17 cellular contexts compared by ENCODE assay signal in the genomic region with DNA sequence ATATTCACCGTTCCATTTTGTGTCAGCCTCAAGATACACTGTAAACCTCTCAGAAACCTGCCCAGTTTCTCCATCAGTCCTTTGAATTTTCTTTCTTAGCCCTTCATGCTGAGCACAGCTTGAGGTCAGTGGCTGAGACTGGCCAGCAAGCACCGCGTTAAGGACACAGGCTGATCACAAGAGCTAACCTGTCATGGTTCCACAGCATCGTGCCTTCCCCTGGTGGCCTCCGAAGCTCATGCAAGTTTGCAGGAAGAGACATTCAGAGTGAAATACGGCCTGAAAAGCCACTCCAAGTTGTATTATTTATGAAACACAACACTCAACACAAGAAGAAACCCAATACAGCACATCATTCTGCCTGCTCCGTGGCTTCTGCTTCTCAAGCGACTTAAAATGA.
"Had no signal": no experiment of that assay in that cellular context is flagged by ENCODE, and none has a peak within 500 bp of the region (broad histone marks: within the 10 kb centered on the region; RNA-seq: fewer than 3 reads in every experiment).

No MANE protein-coding gene starts in this region.

- H3K4me3 Mint-ChIP-seq: activated naive CD4-positive, alpha-beta T cell treated with anti-CD3 and anti-CD28 coated beads, Interleukin-2, amount 10 ng/mL, durations not matched to agents 7 days and 5 days; central memory CD8-positive, alpha-beta T cell; memory B cell; stimulated activated memory B cell treated with anti-CD40 and anti-IgM and Interleukin-4, amounts not matched to agents 10 μg/mL and 1 μg/mL and 100 μg/mL, for 72 hours had no signal

- H3K9me3 Mint-ChIP-seq: activated naive CD4-positive, alpha-beta T cell treated with anti-CD3 and anti-CD28 coated beads, Interleukin-2, amount 10 ng/mL, durations not matched to agents 7 days and 5 days had no signal

- H3K36me3 ChIP-seq: ascending aorta, colonic mucosa, pancreas, sigmoid colon had no signal

- DNase-seq: activated CD4-positive, CD25-positive, alpha-beta regulatory T cell treated with anti-CD3 and anti-CD28 coated beads, Interleukin-2, amount 50 U/mL, for 72 hours; activated CD8-positive, alpha-beta memory T cell treated with anti-CD3 and anti-CD28 coated beads for 24 hours; activated CD8-positive, alpha-beta memory T cell treated with anti-CD3 and anti-CD28 coated beads, Interleukin-2, amount 50 U/mL, for 48 hours; activated effector memory CD4-positive, alpha-beta T cell treated with Interleukin-2 at 50 U/mL for 16 hours; activated naive CD4-positive, alpha-beta T cell treated with anti-CD3 and anti-CD28 coated beads, Interleukin-2, amount 10 ng/mL, durations not matched to agents 7 days and 5 days; activated T-cell treated with anti-CD3 and anti-CD28 coated beads, Interleukin-2, amount 50 U/mL, for 48 hours; colonic mucosa; mucosa of descending colon; naive B cell; sigmoid colon; stimulated activated CD4-positive, alpha-beta T cell treated with anti-CD3 and anti-CD28 coated beads, Interleukin-4, amount 100 ng/mL, for 4 hours; T1000 had no signal

- ATAC-seq: stimulated activated memory B cell treated with anti-CD40 and anti-IgM and Interleukin-4, amounts not matched to agents 10 μg/mL and 1 μg/mL and 100 μg/mL, for 72 hours had no signal

- H3K27ac Mint-ChIP-seq: activated naive CD4-positive, alpha-beta T cell treated with anti-CD3 and anti-CD28 coated beads, Interleukin-2, amount 10 ng/mL, durations not matched to agents 7 days and 5 days; memory B cell; stimulated activated memory B cell treated with anti-CD40 and anti-IgM and Interleukin-4, amounts not matched to agents 10 μg/mL and 1 μg/mL and 100 μg/mL, for 72 hours had no signal

- H3K4me3 ChIP-seq: ascending aorta, colonic mucosa, mucosa of descending colon, pancreas, sigmoid colon had no signal

- H3K4me1 ChIP-seq: ascending aorta, colonic mucosa, pancreas had no signal

- H3K36me3 Mint-ChIP-seq: activated naive CD4-positive, alpha-beta T cell treated with anti-CD3 and anti-CD28 coated beads, Interleukin-2, amount 10 ng/mL, durations not matched to agents 7 days and 5 days; stimulated activated memory B cell treated with anti-CD40 and anti-IgM and Interleukin-4, amounts not matched to agents 10 μg/mL and 1 μg/mL and 100 μg/mL, for 72 hours had no signal

- H3K27ac ChIP-seq: ascending aorta, colonic mucosa, pancreas, sigmoid colon had no signal

- H3K4me1 Mint-ChIP-seq: activated naive CD4-positive, alpha-beta T cell treated with anti-CD3 and anti-CD28 coated beads, Interleukin-2, amount 10 ng/mL, durations not matched to agents 7 days and 5 days had no signal

- H3K9me3 ChIP-seq: ascending aorta, colonic mucosa, mucosa of descending colon, pancreas had no signal

- H3K27me3 ChIP-seq: ascending aorta, colonic mucosa had no signal
